ENCODE assay signal across 15 cellular contexts in genomic region chr15:61084502-61084901, GRCh38.
A peak's percentile ranks its signal among the peaks of the same experiment; 100 is the strongest.
DNase-seq lines count a peak whose midpoint lies in the region; ATAC-seq and TF ChIP-seq lines count a peak whose summit lies in the region.
"Had no signal": no experiment of that assay in that cellular context is flagged by ENCODE, and none has a peak within 500 bp of the region (broad histone marks: within the 10 kb centered on the region; RNA-seq: fewer than 3 reads in every experiment).

No MANE protein-coding gene starts in this region.

- H3K9me3 ChIP-seq in BLaER1 treated with 17β-estradiol and CSF1 and Interleukin-3, amounts not matched to agents 10 nM and 100 nM (replicated peaks in 1 of 11): no peaks in the 10 kb centered on the region
- H3K9me3 ChIP-seq in psoas muscle: no peaks in the 10 kb centered on the region

- intact Hi-C loops in psoas muscle (cut with DNase I): no loop called here

- peaks cover 3% of the 10 kb centered on the region for H3K27me3 Mint-ChIP-seq in brain

- H3K4me1 ChIP-seq in BLaER1 treated with 17β-estradiol and CSF1 and Interleukin-3, amounts not matched to agents 10 nM and 100 nM: peaks cover 4 to 57% (median 43%) of the 10 kb centered on the region in 10 experiments; a peak in 17 of 20 replicates
- peaks cover 44% of the 10 kb centered on the region for H3K4me1 ChIP-seq in psoas muscle

- no peaks in the 10 kb centered on the region for H3K9me3 Mint-ChIP-seq in brain
- H3K9me3 Mint-ChIP-seq: GM23338 had no signal

- H4K20me1 ChIP-seq in BLaER1 treated with 17β-estradiol and CSF1 and Interleukin-3, amounts not matched to agents 10 nM and 100 nM: no peaks in the 10 kb centered on the region

- peak overlapping the region in 8 of 11 experiments; percentile 18 to 77 (median 64); a peak in 14 of 22 replicates for H3K4me2 ChIP-seq in BLaER1 treated with 17β-estradiol and CSF1 and Interleukin-3, amounts not matched to agents 10 nM and 100 nM
- H3K4me2 ChIP-seq: GM23338 had no signal

- H3K4me3 Mint-ChIP-seq in brain: peak overlapping the region in 1 of 5 experiments; percentile 5
- H3K4me3 Mint-ChIP-seq: CD14-positive monocyte, GM23338 had no signal

- no peaks in the 10 kb centered on the region for H3K36me3 Mint-ChIP-seq in brain
- H3K36me3 Mint-ChIP-seq: CD14-positive monocyte had no signal

- H3K36me3 ChIP-seq in BLaER1 treated with 17β-estradiol and CSF1 and Interleukin-3, amounts not matched to agents 10 nM and 100 nM: no peaks in the 10 kb centered on the region
- H3K36me3 ChIP-seq in psoas muscle (ENCODE audit: insufficient read depth in 1 of 2, low read depth in 1 of 2): no peaks in the 10 kb centered on the region

- peaks cover 70% of the 10 kb centered on the region for H3K4me1 Mint-ChIP-seq in brain
- H3K4me1 Mint-ChIP-seq: CD14-positive monocyte had no signal

- TF ChIP-seq CTCF in brain (conservative IDR thresholded peaks at IDR 0.05): no peak
- no peak for TF ChIP-seq CTCF in psoas muscle (IDR thresholded peaks at IDR 0.05)

- H3K27ac ChIP-seq in BLaER1 treated with 17β-estradiol and CSF1 and Interleukin-3, amounts not matched to agents 10 nM and 100 nM: no peak overlapping the region
- H3K27ac ChIP-seq in psoas muscle: peak overlapping the region; percentile 1
- H3K27ac ChIP-seq: SK-N-MC had no signal

- no peak overlapping the region for H3K4me3 ChIP-seq in BLaER1 treated with 17β-estradiol and CSF1 and Interleukin-3, amounts not matched to agents 10 nM and 100 nM
- no peak overlapping the region for H3K4me3 ChIP-seq in psoas muscle
- H3K4me3 ChIP-seq: GM23338, K562, SK-N-MC had no signal

- 64 to 73% (median 73%) methylated on average over 3 of the region's 3 CpGs for WGBS in psoas muscle, 3 donors

- ATAC-seq in psoas muscle (no peak), HG03442 (IDR thresholded peaks at IDR 0.05; ENCODE audit: unreplicated experiment) (no peak), GM18858 (IDR thresholded peaks at IDR 0.05; ENCODE audit: unreplicated experiment) (no peak)
- ATAC-seq: HCT116, Panc1 had no signal

- no peak overlapping the region for H3K9ac ChIP-seq in BLaER1 treated with 17β-estradiol and CSF1 and Interleukin-3, amounts not matched to agents 10 nM and 100 nM

- DNase-seq in NCI-H82 (lab: John Stamatoyannopoulos, UW): peak; percentile 79
- DNase-seq in NCI-H82 treated with DMSO at 0.1 percent for 48 hours (lab: John Stamatoyannopoulos, UW; ENCODE audit: unreplicated experiment): no peak
- no peak for DNase-seq in psoas muscle
- no peak for DNase-seq in activated CD8-positive, alpha-beta memory T cell treated with anti-CD3 and anti-CD28 coated beads, Interleukin-2, amount 50 U/mL, for 4 hours
- DNase-seq: NCI-H187 had no signal

- H3K27ac Mint-ChIP-seq in brain: peak overlapping the region in 3 of 5 experiments; percentile 16 to 59 (median 19)
- H3K27ac Mint-ChIP-seq: CD14-positive monocyte had no signal

- H3K27me3 ChIP-seq in BLaER1 treated with 17β-estradiol and CSF1 and Interleukin-3, amounts not matched to agents 10 nM and 100 nM: no peaks in the 10 kb centered on the region
- no peaks in the 10 kb centered on the region for H3K27me3 ChIP-seq in psoas muscle (ENCODE audit: insufficient read depth in 3 of 3, low read length in 2 of 3)
